ENCODE assay signal across 20 cellular contexts in genomic region chr15:90708516-90708915, GRCh38.
"Had no signal": no experiment of that assay in that cellular context is flagged by ENCODE, and none has a peak within 500 bp of the region (broad histone marks: within the 10 kb centered on the region; RNA-seq: fewer than 3 reads in every experiment).

No MANE protein-coding gene starts in this region.

- H3K9ac ChIP-seq: parathyroid adenoma had no signal

- H3K4me3 ChIP-seq: coronary artery, gastroesophageal sphincter, heart left ventricle, left ventricle myocardium inferior, mucosa of descending colon, smooth muscle cell, suprapubic skin, vagina had no signal

- H3K4me1 Mint-ChIP-seq: activated T-helper 17 cell treated with anti-CD3 and anti-CD28 coated beads, Interleukin-2, amount 50 U/mL, for 72 hours had no signal

- H3K9me3 Mint-ChIP-seq: activated B cell treated with CpG ODN at 0.5 μM for 24 hours; activated T-helper 17 cell treated with anti-CD3 and anti-CD28 coated beads, Interleukin-2, amount 50 U/mL, for 72 hours; stimulated activated naive CD8-positive, alpha-beta T cell treated with anti-CD3 and anti-CD28 coated beads, Interleukin-15, amount 100 ng/mL, for 72 hours had no signal

- H3K36me3 ChIP-seq: gastroesophageal sphincter, heart left ventricle, left ventricle myocardium inferior, suprapubic skin, vagina had no signal

- DNase-seq: activated B cell treated with CpG ODN at 0.5 μM for 24 hours; activated CD4-positive, alpha-beta memory T cell treated with anti-CD3 and anti-CD28 coated beads, Interleukin-2, amount 10 ng/mL, durations not matched to agents 7 days and 5 days; activated CD4-positive, alpha-beta T cell treated with anti-CD3 and anti-CD28 coated beads for 48 hours; activated CD8-positive, alpha-beta memory T cell treated with anti-CD3 and anti-CD28 coated beads, Interleukin-2, amount 10 ng/mL, durations not matched to agents 7 days and 5 days; activated naive CD4-positive, alpha-beta T cell; aorta; heart left ventricle; left ventricle myocardium inferior; mucosa of descending colon; naive thymus-derived CD8-positive, alpha-beta T cell; stimulated activated CD4-positive, alpha-beta T cell treated with anti-CD3 and anti-CD28 coated beads, Interleukin-4, amount 100 ng/mL, for 1 hour; stimulated activated naive CD8-positive, alpha-beta T cell treated with anti-CD3 and anti-CD28 coated beads, Interleukin-15, amount 100 ng/mL, for 72 hours; trophoblast cell had no signal

- H3K27me3 ChIP-seq: gastroesophageal sphincter, heart left ventricle, suprapubic skin, vagina had no signal

- H3K4me1 ChIP-seq: gastroesophageal sphincter, parathyroid adenoma, suprapubic skin, vagina had no signal

- H3K9me3 ChIP-seq: mucosa of descending colon, suprapubic skin, vagina had no signal

- H3K27me3 Mint-ChIP-seq: activated B cell treated with CpG ODN at 0.5 μM for 24 hours; activated CD4-positive, alpha-beta memory T cell treated with anti-CD3 and anti-CD28 coated beads, Interleukin-2, amount 10 ng/mL, durations not matched to agents 7 days and 5 days; activated CD8-positive, alpha-beta memory T cell treated with anti-CD3 and anti-CD28 coated beads, Interleukin-2, amount 10 ng/mL, durations not matched to agents 7 days and 5 days; activated T-helper 17 cell treated with anti-CD3 and anti-CD28 coated beads, Interleukin-2, amount 50 U/mL, for 72 hours; naive thymus-derived CD8-positive, alpha-beta T cell; stimulated activated naive CD8-positive, alpha-beta T cell treated with anti-CD3 and anti-CD28 coated beads, Interleukin-15, amount 100 ng/mL, for 72 hours had no signal

- H3K4me3 Mint-ChIP-seq: activated B cell treated with CpG ODN at 0.5 μM for 24 hours; activated CD4-positive, alpha-beta memory T cell treated with anti-CD3 and anti-CD28 coated beads, Interleukin-2, amount 10 ng/mL, durations not matched to agents 7 days and 5 days; activated CD8-positive, alpha-beta memory T cell treated with anti-CD3 and anti-CD28 coated beads, Interleukin-2, amount 10 ng/mL, durations not matched to agents 7 days and 5 days; activated T-helper 17 cell treated with anti-CD3 and anti-CD28 coated beads, Interleukin-2, amount 50 U/mL, for 72 hours; naive thymus-derived CD8-positive, alpha-beta T cell; stimulated activated naive CD8-positive, alpha-beta T cell treated with anti-CD3 and anti-CD28 coated beads, Interleukin-15, amount 100 ng/mL, for 72 hours had no signal

- H3K27ac Mint-ChIP-seq: activated B cell treated with CpG ODN at 0.5 μM for 24 hours; activated CD4-positive, alpha-beta memory T cell treated with anti-CD3 and anti-CD28 coated beads, Interleukin-2, amount 10 ng/mL, durations not matched to agents 7 days and 5 days; activated CD8-positive, alpha-beta memory T cell treated with anti-CD3 and anti-CD28 coated beads, Interleukin-2, amount 10 ng/mL, durations not matched to agents 7 days and 5 days; activated T-helper 17 cell treated with anti-CD3 and anti-CD28 coated beads, Interleukin-2, amount 50 U/mL, for 72 hours; naive thymus-derived CD8-positive, alpha-beta T cell; stimulated activated naive CD8-positive, alpha-beta T cell treated with anti-CD3 and anti-CD28 coated beads, Interleukin-15, amount 100 ng/mL, for 72 hours had no signal

- H3K27ac ChIP-seq: coronary artery, gastroesophageal sphincter, heart left ventricle, left ventricle myocardium inferior, parathyroid adenoma, suprapubic skin, vagina had no signal
